ENCODE assay signal across 9 cellular contexts in the genomic region with DNA sequence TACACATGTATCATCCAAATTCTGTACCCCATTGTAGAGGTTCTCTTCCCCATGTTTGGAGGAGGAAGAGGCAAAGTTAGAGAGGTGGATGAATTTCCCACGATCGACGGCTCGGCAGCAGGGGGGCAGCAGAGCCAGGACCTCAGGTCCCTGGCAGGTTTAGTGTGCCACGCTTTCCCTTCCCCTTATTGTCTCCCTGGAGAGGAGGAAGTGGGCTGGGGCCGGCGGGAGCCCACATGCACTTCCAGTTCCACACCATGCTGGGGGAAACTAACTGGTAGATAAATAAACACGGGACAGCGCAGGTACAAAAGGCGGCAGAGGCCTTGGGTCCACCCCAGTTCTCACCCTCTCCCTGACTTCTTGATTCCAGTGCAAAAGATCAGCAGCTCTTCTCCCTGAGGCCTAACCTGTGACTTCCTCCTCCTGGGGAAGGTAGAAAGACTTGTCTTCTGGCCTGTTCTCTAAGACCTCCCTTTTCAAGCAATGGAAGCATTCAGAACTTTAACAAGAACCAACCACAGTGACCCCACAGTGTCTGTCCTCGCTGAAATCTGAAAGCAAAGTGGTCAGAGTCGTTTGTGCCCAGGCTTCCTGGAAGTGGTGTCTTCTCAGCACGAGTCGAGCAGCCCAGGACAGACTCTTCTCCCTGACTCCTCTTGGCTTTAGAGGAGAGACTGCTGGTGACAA. TPM values are rescaled to one million over a fixed set of nuclear protein-coding genes. Genes with fewer than 3 reads are reported as not detected.
A peak's percentile ranks its signal among the peaks of the same experiment; 100 is the strongest.
DNase-seq lines count a peak whose midpoint lies in the region; ATAC-seq and TF ChIP-seq lines count a peak whose summit lies in the region.
"Had no signal": no experiment of that assay in that cellular context is flagged by ENCODE, and none has a peak within 500 bp of the region (broad histone marks: within the 10 kb centered on the region; RNA-seq: fewer than 3 reads in every experiment).

No MANE protein-coding gene starts in this region.

- no peak for TF ChIP-seq CTCF in left lung (IDR thresholded peaks at IDR 0.05)
- no peak for TF ChIP-seq CTCF in GM10266 (IDR thresholded peaks at IDR 0.05; ENCODE audit: control insufficient read depth, insufficient read depth, low read depth, missing control alignments)

- H3K36me3 Mint-ChIP-seq in activated CD8-positive, alpha-beta memory T cell treated with anti-CD3 and anti-CD28 coated beads, Interleukin-2, amount 10 ng/mL, durations not matched to agents 7 days and 5 days = no peaks in the 10 kb centered on the region
- no peaks in the 10 kb centered on the region for H3K36me3 Mint-ChIP-seq in activated T-helper 2 cell treated with anti-CD3 and anti-CD28 coated beads, Interferon-gamma antibody, Interleukin-2, Interleukin-4, amounts not matched to agents 10 μg/mL and 5 μg/mL and 100 μg/mL, durations not matched to agents 14 hours and 24 hours and 36 hours (ENCODE audit: low read depth)

- WGBS in thymus = 44% methylated on average over 14 of the region's 14 CpGs

- intact Hi-C loops in activated T-helper 2 cell treated with anti-CD3 and anti-CD28 coated beads, Interferon-gamma antibody, Interleukin-2, Interleukin-4, amounts not matched to agents 10 μg/mL and 5 μg/mL and 100 μg/mL, durations not matched to agents 14 hours and 24 hours and 36 hours (cut with micrococcal nuclease) = no loop called here
- intact Hi-C loops in left lung (cut with DNase I) = no loop called here

- H3K9me3 Mint-ChIP-seq in activated CD8-positive, alpha-beta memory T cell treated with anti-CD3 and anti-CD28 coated beads, Interleukin-2, amount 10 ng/mL, durations not matched to agents 7 days and 5 days (ENCODE audit: low read depth) = no peaks in the 10 kb centered on the region
- no peaks in the 10 kb centered on the region for H3K9me3 Mint-ChIP-seq in activated T-helper 2 cell treated with anti-CD3 and anti-CD28 coated beads, Interferon-gamma antibody, Interleukin-2, Interleukin-4, amounts not matched to agents 10 μg/mL and 5 μg/mL and 100 μg/mL, durations not matched to agents 14 hours and 24 hours and 36 hours

- H3K27ac ChIP-seq in left lung (peak overlapping the region; percentile 61 to 86), thymus (ENCODE audit: low read depth) (peak overlapping the region; percentile 52)
- no peak overlapping the region for H3K27ac ChIP-seq in effector memory CD4-positive, alpha-beta T cell (ENCODE audit: insufficient read depth, low read length, poor library complexity, severe bottlenecking)

- H3K4me3 Mint-ChIP-seq in activated CD8-positive, alpha-beta memory T cell treated with anti-CD3 and anti-CD28 coated beads, Interleukin-2, amount 10 ng/mL, durations not matched to agents 7 days and 5 days = peak overlapping the region; percentile 19
- peak overlapping the region; percentile 31 for H3K4me3 Mint-ChIP-seq in activated T-helper 2 cell treated with anti-CD3 and anti-CD28 coated beads, Interferon-gamma antibody, Interleukin-2, Interleukin-4, amounts not matched to agents 10 μg/mL and 5 μg/mL and 100 μg/mL, durations not matched to agents 14 hours and 24 hours and 36 hours (ENCODE audit: low read depth)

- H3K36me3 ChIP-seq in left lung = no peaks in the 10 kb centered on the region
- no peaks in the 10 kb centered on the region for H3K36me3 ChIP-seq in thymus (ENCODE audit: control insufficient read depth, insufficient read depth)
- no peaks in the 10 kb centered on the region for H3K36me3 ChIP-seq in effector memory CD4-positive, alpha-beta T cell (ENCODE audit: control insufficient read depth, insufficient read depth, low read length)

- peaks cover 67% of the 10 kb centered on the region for H3K4me1 Mint-ChIP-seq in activated CD8-positive, alpha-beta memory T cell treated with anti-CD3 and anti-CD28 coated beads, Interleukin-2, amount 10 ng/mL, durations not matched to agents 7 days and 5 days
- peaks cover 60% of the 10 kb centered on the region for H3K4me1 Mint-ChIP-seq in activated T-helper 2 cell treated with anti-CD3 and anti-CD28 coated beads, Interferon-gamma antibody, Interleukin-2, Interleukin-4, amounts not matched to agents 10 μg/mL and 5 μg/mL and 100 μg/mL, durations not matched to agents 14 hours and 24 hours and 36 hours (ENCODE audit: low read depth)

- H3K27me3 Mint-ChIP-seq in activated CD8-positive, alpha-beta memory T cell treated with anti-CD3 and anti-CD28 coated beads, Interleukin-2, amount 10 ng/mL, durations not matched to agents 7 days and 5 days = no peaks in the 10 kb centered on the region
- no peaks in the 10 kb centered on the region for H3K27me3 Mint-ChIP-seq in activated T-helper 2 cell treated with anti-CD3 and anti-CD28 coated beads, Interferon-gamma antibody, Interleukin-2, Interleukin-4, amounts not matched to agents 10 μg/mL and 5 μg/mL and 100 μg/mL, durations not matched to agents 14 hours and 24 hours and 36 hours (ENCODE audit: low read depth)

- H3K9me3 ChIP-seq in left lung = no peaks in the 10 kb centered on the region
- H3K9me3 ChIP-seq in thymus (ENCODE audit: control insufficient read depth) = no peaks in the 10 kb centered on the region
- no peaks in the 10 kb centered on the region for H3K9me3 ChIP-seq in effector memory CD4-positive, alpha-beta T cell (ENCODE audit: control insufficient read depth, low read length)

- CTCF ChIA-PET in activated CD8-positive, alpha-beta memory T cell treated with anti-CD3 and anti-CD28 coated beads, Interleukin-2, amount 10 ng/mL, durations not matched to agents 7 days and 5 days (lab: Charles Lee) = interaction anchor here (1.3 to 2.9 kb wide), 3 partner anchors 12 to 34 kb away, joined by 4 to 24 read pairs (median 9); partner anchors contain the start of gene SRGN

- peak; percentile 79 for DNase-seq in activated CD8-positive, alpha-beta memory T cell treated with anti-CD3 and anti-CD28 coated beads, Interleukin-2, amount 10 ng/mL, durations not matched to agents 7 days and 5 days
- DNase-seq in activated CD8-positive, alpha-beta memory T cell treated with anti-CD3 and anti-CD28 coated beads, Interleukin-2, amount 50 U/mL, for 48 hours = no peak
- DNase-seq in activated T-helper 2 cell treated with anti-CD3 and anti-CD28 coated beads, Interferon-gamma antibody, Interleukin-2, Interleukin-4, amounts not matched to agents 10 μg/mL and 5 μg/mL and 100 μg/mL, durations not matched to agents 14 hours and 24 hours and 36 hours (ENCODE audit: low spot score) = no peak
- DNase-seq in left lung = peak; percentile 80 to 91
- DNase-seq in effector memory CD4-positive, alpha-beta T cell = no peak
- DNase-seq in GM10266 (ENCODE audit: extremely low spot score) = no peak
- DNase-seq: islet precursor cell had no signal

- H3K4me1 ChIP-seq in left lung (peaks cover 6 to 92% of the 10 kb centered on the region in 2 donors), thymus (ENCODE audit: control insufficient read depth, insufficient read depth, low read length) (peaks cover 16% of the 10 kb centered on the region)
- peaks cover 19% of the 10 kb centered on the region for H3K4me1 ChIP-seq in effector memory CD4-positive, alpha-beta T cell (ENCODE audit: control insufficient read depth, insufficient read depth, low read length, poor library complexity, severe bottlenecking)

- H3K27ac Mint-ChIP-seq in activated CD8-positive, alpha-beta memory T cell treated with anti-CD3 and anti-CD28 coated beads, Interleukin-2, amount 10 ng/mL, durations not matched to agents 7 days and 5 days = peak overlapping the region; percentile 87
- peak overlapping the region; percentile 85 for H3K27ac Mint-ChIP-seq in activated T-helper 2 cell treated with anti-CD3 and anti-CD28 coated beads, Interferon-gamma antibody, Interleukin-2, Interleukin-4, amounts not matched to agents 10 μg/mL and 5 μg/mL and 100 μg/mL, durations not matched to agents 14 hours and 24 hours and 36 hours

- H3K27me3 ChIP-seq in left lung (no peaks in the 10 kb centered on the region), thymus (ENCODE audit: control insufficient read depth, insufficient read depth) (no peaks in the 10 kb centered on the region)
- H3K27me3 ChIP-seq in effector memory CD4-positive, alpha-beta T cell (replicated peaks; ENCODE audit: control insufficient read depth, insufficient read depth, low read length, poor library complexity, severe bottlenecking) = no peaks in the 10 kb centered on the region

- no peak overlapping the region for H3K4me3 ChIP-seq in left lung
- no peak overlapping the region for H3K4me3 ChIP-seq in thymus (ENCODE audit: low read length)
- no peak overlapping the region for H3K4me3 ChIP-seq in effector memory CD4-positive, alpha-beta T cell (ENCODE audit: insufficient read depth, low read depth, low read length, poor library complexity, severe bottlenecking)

- ATAC-seq in activated CD8-positive, alpha-beta memory T cell treated with anti-CD3 and anti-CD28 coated beads, Interleukin-2, amount 10 ng/mL, durations not matched to agents 7 days and 5 days = peak; percentile 56
- ATAC-seq in left lung = peak; percentile 31
- ATAC-seq in HG02678 (IDR thresholded peaks at IDR 0.05; ENCODE audit: unreplicated experiment) = no peak

RNA-seq across cellular contexts. Expression of gene SRGN, which starts 30.5 kb away (rescaled TPM):
- total RNA-seq in activated CD8-positive, alpha-beta memory T cell treated with anti-CD3 and anti-CD28 coated beads, Interleukin-2, amount 10 ng/mL, durations not matched to agents 7 days and 5 days = 100 to 1,000 TPM; 366 to 616 TPM
- total RNA-seq in activated T-helper 2 cell treated with anti-CD3 and anti-CD28 coated beads, Interferon-gamma antibody, Interleukin-2, Interleukin-4, amounts not matched to agents 10 μg/mL and 5 μg/mL and 100 μg/mL, durations not matched to agents 14 hours and 24 hours and 36 hours = 1,340 and 1,350 TPM in 2 replicates
- total RNA-seq in left lung = 100 to 1,000 TPM; 131 to 533 TPM
- polyA plus RNA-seq in thymus = 549 TPM

Comparison
In these comparisons a context has a peak if more than half of its experiments do, and no peak if none do; other contexts are left out.
1. DNase-seq: peak in activated CD8-positive, alpha-beta memory T cell treated with anti-CD3 and anti-CD28 coated beads, Interleukin-2, amount 10 ng/mL, durations not matched to agents 7 days and 5 days (single experiment) and left lung (2 of 2); none in activated CD8-positive, alpha-beta memory T cell treated with anti-CD3 and anti-CD28 coated beads, Interleukin-2, amount 50 U/mL, for 48 hours (single experiment), activated T-helper 2 cell treated with anti-CD3 and anti-CD28 coated beads, Interferon-gamma antibody, Interleukin-2, Interleukin-4, amounts not matched to agents 10 μg/mL and 5 μg/mL and 100 μg/mL, durations not matched to agents 14 hours and 24 hours and 36 hours (single experiment), effector memory CD4-positive, alpha-beta T cell (0 of 3) and GM10266 (single experiment).